3 cellular contexts compared by ENCODE assay signal in genomic region chr5:2617461-2617860, GRCh38.
"Had no signal": no experiment of that assay in that cellular context is flagged by ENCODE, and none has a peak within 500 bp of the region (broad histone marks: within the 10 kb centered on the region; RNA-seq: fewer than 3 reads in every experiment).

No MANE protein-coding gene starts in this region.

- ATAC-seq: GM12878 had no signal

- H3K4me3 ChIP-seq: GM12878 had no signal

- DNase-seq: GDM1, GF-D8 had no signal
